In genomic region chr20:32480361-32481199, GRCh38 we compare ENCODE assay signal across 10 cellular contexts.
DNase-seq lines count a peak whose midpoint lies in the region; ATAC-seq, FAIRE-seq and TF ChIP-seq lines count a peak whose summit lies in the region.
"Had no signal": no experiment of that assay in that cellular context is flagged by ENCODE, and none has a peak within 500 bp of the region (broad histone marks: within the 10 kb centered on the region; RNA-seq: fewer than 3 reads in every experiment).

No MANE protein-coding gene starts in this region.

- intact Hi-C loops in body of pancreas (cut with DNase I) (no loop called here), kidney (cut with DNase I) (no loop called here)

- no peak overlapping the region for H3K4me3 ChIP-seq in HEK293 (ENCODE audit: low read depth, low read length)
- H3K4me3 ChIP-seq in body of pancreas, result no peak overlapping the region
- H3K4me3 ChIP-seq in kidney (ENCODE audit: low read length in 2 of 2), result peak overlapping the region; percentile 9 to 75
- no peak overlapping the region for H3K4me3 ChIP-seq in BE2C (ENCODE audit: low read depth, low read length)

- ATAC-seq in body of pancreas (no peak), HG02884 (IDR thresholded peaks at IDR 0.05; ENCODE audit: unreplicated experiment) (no peak)
- ATAC-seq in stimulated activated naive CD8-positive, alpha-beta T cell treated with anti-CD3 and anti-CD28 coated beads, Interleukin-15, Interleukin-2, amounts not matched to agents 100 U/mL and 50 U/mL, for 24 hours, result no peak

- no peak for FAIRE-seq in kidney (lab: Jason Lieb, UNC)

- DNase-seq in body of pancreas (peak in 1 of 4 donors; percentile 37), kidney (peak; percentile 59), renal cortical epithelial cell (ENCODE audit: low read depth) (peak; percentile 48), HPDE6-E6E7 (ENCODE audit: extremely low spot score) (no peak), BE2C (no peak)
- DNase-seq in stimulated activated naive CD8-positive, alpha-beta T cell treated with anti-CD3 and anti-CD28 coated beads, Interleukin-15, Interleukin-2, amounts not matched to agents 100 U/mL and 50 U/mL, for 24 hours, result no peak
- DNase-seq: NCI-H1092; stimulated activated CD4-positive, alpha-beta T cell treated with anti-CD3 and anti-CD28 coated beads, Interleukin-4, amount 100 ng/mL, for 1 hour had no signal

- H3K27ac ChIP-seq in HEK293 (ENCODE audit: extremely low read depth, low read depth, low read length), result no peak overlapping the region
- H3K27ac ChIP-seq in body of pancreas, result peak overlapping the region; percentile 37 to 94 (median 86)
- H3K27ac ChIP-seq in kidney (ENCODE audit: low read depth in 2 of 2, low read length in 2 of 2), result peak overlapping the region; percentile 26 to 73

- CTCF ChIA-PET in HEK293 (lab: Yijun Ruan, JAX), result no interaction called here

- H3K9ac ChIP-seq in kidney (ENCODE audit: low read length in 2 of 2), result peak overlapping the region in 1 of 2 donors; percentile 53

- TF ChIP-seq CTCF in HEK293 (tag by site-specific recombination; IDR thresholded peaks at IDR 0.05) (no peak), body of pancreas (IDR thresholded peaks at IDR 0.05) (no peak), kidney (IDR thresholded peaks at IDR 0.05; ENCODE audit: borderline replicate concordance, extremely low read depth, insufficient read depth) (no peak), BE2C (IDR thresholded peaks at IDR 0.05; ENCODE audit: low read depth, low read length) (no peak)

- no peaks in the 10 kb centered on the region for H3K9me3 ChIP-seq in HEK293 (ENCODE audit: control insufficient read depth, insufficient read depth, low read depth, low read length)
- no peaks in the 10 kb centered on the region for H3K9me3 ChIP-seq in body of pancreas
- no peaks in the 10 kb centered on the region for H3K9me3 ChIP-seq in kidney (ENCODE audit: control insufficient read depth in 1 of 2, low read length in 2 of 2)
- H3K9me3 ChIP-seq in BE2C, result no peaks in the 10 kb centered on the region

- H3K4me1 ChIP-seq in HEK293 (ENCODE audit: control insufficient read depth, insufficient read depth, low read length), result peaks cover 9% of the 10 kb centered on the region
- H3K4me1 ChIP-seq in body of pancreas, result peaks cover 79% of the 10 kb centered on the region
- peaks cover 57% of the 10 kb centered on the region in 2 donors for H3K4me1 ChIP-seq in kidney (ENCODE audit: control insufficient read depth in 1 of 2, insufficient read depth in 1 of 2, low read depth in 1 of 2, low read length in 2 of 2)
- H3K4me1 ChIP-seq in BE2C, result peaks cover 15% of the 10 kb centered on the region

- no peaks in the 10 kb centered on the region for H3K27me3 ChIP-seq in body of pancreas
- no peaks in the 10 kb centered on the region for H3K27me3 ChIP-seq in BE2C

- WGBS in body of pancreas, 2 donors, result 52 to 57% methylated on average over 12 of the region's 12 CpGs

- H3K36me3 ChIP-seq in HEK293 (ENCODE audit: control insufficient read depth in 2 of 2, insufficient read depth in 1 of 2, low read length in 2 of 2), result no peaks in the 10 kb centered on the region
- no peaks in the 10 kb centered on the region for H3K36me3 ChIP-seq in body of pancreas (replicated peaks in 1 of 2; ENCODE audit: insufficient read depth in 1 of 2, low read depth in 2 of 2)
- no peaks in the 10 kb centered on the region for H3K36me3 ChIP-seq in kidney (ENCODE audit: control insufficient read depth in 1 of 2, insufficient read depth in 2 of 2, low read length in 2 of 2)
- no peaks in the 10 kb centered on the region for H3K36me3 ChIP-seq in BE2C

- POLR2A ChIA-PET in HEK293 (lab: Yijun Ruan, JAX), result interaction anchor here (1.1 kb wide), 1 partner anchor 19 kb away, joined by 3 read pairs; no protein-coding TSS in a partner anchor

- TF ChIP-seq POLR2A in body of pancreas (IDR thresholded peaks at IDR 0.05), result peak in 1 of 3 donors; percentile 13

TF ChIP-seq in HEK293, 187 proteins besides CTCF, POLR2A, EP300 and RAD21:
- TF ChIP-seq ZNF214 (tag by site-specific recombination; IDR thresholded peaks at IDR 0.05; ENCODE audit: borderline replicate concordance) (no peak), GLIS2 (tag by site-specific recombination; IDR thresholded peaks at IDR 0.05) (peak; percentile 23; the same call in 1 of the 2 replicates), ZNF768 (tag by site-specific recombination; IDR thresholded peaks at IDR 0.05) (no peak)
- TF ChIP-seq, protein P1, sequence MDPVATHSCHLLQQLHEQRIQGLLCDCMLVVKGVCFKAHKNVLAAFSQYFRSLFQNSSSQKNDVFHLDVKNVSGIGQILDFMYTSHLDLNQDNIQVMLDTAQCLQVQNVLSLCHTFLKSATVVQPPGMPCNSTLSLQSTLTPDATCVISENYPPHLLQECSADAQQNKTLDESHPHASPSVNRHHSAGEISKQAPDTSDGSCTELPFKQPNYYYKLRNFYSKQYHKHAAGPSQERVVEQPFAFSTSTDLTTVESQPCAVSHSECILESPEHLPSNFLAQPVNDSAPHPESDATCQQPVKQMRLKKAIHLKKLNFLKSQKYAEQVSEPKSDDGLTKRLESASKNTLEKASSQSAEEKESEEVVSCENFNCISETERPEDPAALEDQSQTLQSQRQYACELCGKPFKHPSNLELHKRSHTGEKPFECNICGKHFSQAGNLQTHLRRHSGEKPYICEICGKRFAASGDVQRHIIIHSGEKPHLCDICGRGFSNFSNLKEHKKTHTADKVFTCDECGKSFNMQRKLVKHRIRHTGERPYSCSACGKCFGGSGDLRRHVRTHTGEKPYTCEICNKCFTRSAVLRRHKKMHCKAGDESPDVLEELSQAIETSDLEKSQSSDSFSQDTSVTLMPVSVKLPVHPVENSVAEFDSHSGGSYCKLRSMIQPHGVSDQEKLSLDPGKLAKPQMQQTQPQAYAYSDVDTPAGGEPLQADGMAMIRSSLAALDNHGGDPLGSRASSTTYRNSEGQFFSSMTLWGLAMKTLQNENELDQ (tag by site-specific recombination; IDR thresholded peaks at IDR 0.05; ENCODE audit: low read depth), result no peak

Comparison
In these comparisons a context has a peak if more than half of its experiments do, and no peak if none do; other contexts are left out.
1. H3K4me3 ChIP-seq: peak in kidney (2 of 2); none in HEK293 (single experiment), body of pancreas (0 of 2) and BE2C (single experiment).
2. DNase-seq: peak in kidney (single experiment) and renal cortical epithelial cell (single experiment); none in stimulated activated naive CD8-positive, alpha-beta T cell treated with anti-CD3 and anti-CD28 coated beads, Interleukin-15, Interleukin-2, amounts not matched to agents 100 U/mL and 50 U/mL, for 24 hours (single experiment), HPDE6-E6E7 (single experiment) and BE2C (single experiment).